Comparison of ENCODE assay signal across 11 cellular contexts in genomic region chr6:136371951-136372350, GRCh38.
"Had no signal": no experiment of that assay in that cellular context is flagged by ENCODE, and none has a peak within 500 bp of the region (broad histone marks: within the 10 kb centered on the region; RNA-seq: fewer than 3 reads in every experiment).

No MANE protein-coding gene starts in this region.

- DNase-seq: activated naive CD4-positive, alpha-beta T cell treated with anti-CD3 and anti-CD28 coated beads, Interleukin-2, amount 50 U/mL, for 16 hours; activated T-cell treated with anti-CD3 and anti-CD28 coated beads, Interleukin-2, amount 50 U/mL, for 1 hour; amniotic stem cell; hypothalamus; midbrain; retina; stimulated activated CD4-positive, alpha-beta T cell treated with anti-CD3 and anti-CD28 coated beads, Interleukin-4, amount 100 ng/mL, for 4 hours; stimulated activated naive CD8-positive, alpha-beta T cell treated with anti-CD3 and anti-CD28 coated beads, Interleukin-15, amount 100 ng/mL, for 72 hours had no signal

- H3K9me3 Mint-ChIP-seq: stimulated activated naive CD8-positive, alpha-beta T cell treated with anti-CD3 and anti-CD28 coated beads, Interleukin-15, amount 100 ng/mL, for 72 hours had no signal

- H3K4me1 ChIP-seq: breast epithelium, gastroesophageal sphincter, vagina had no signal

- H3K27ac ChIP-seq: gastroesophageal sphincter, vagina had no signal

- H3K4me3 Mint-ChIP-seq: stimulated activated naive CD8-positive, alpha-beta T cell treated with anti-CD3 and anti-CD28 coated beads, Interleukin-15, amount 100 ng/mL, for 72 hours had no signal

- H3K36me3 ChIP-seq: breast epithelium, gastroesophageal sphincter, vagina had no signal

- H3K27me3 ChIP-seq: breast epithelium, gastroesophageal sphincter, vagina had no signal

- H3K27ac Mint-ChIP-seq: stimulated activated naive CD8-positive, alpha-beta T cell treated with anti-CD3 and anti-CD28 coated beads, Interleukin-15, amount 100 ng/mL, for 72 hours had no signal

- H3K4me3 ChIP-seq: breast epithelium, gastroesophageal sphincter, vagina had no signal

- H3K4me1 Mint-ChIP-seq: stimulated activated naive CD8-positive, alpha-beta T cell treated with anti-CD3 and anti-CD28 coated beads, Interleukin-15, amount 100 ng/mL, for 72 hours had no signal

- H3K9me3 ChIP-seq: breast epithelium, gastroesophageal sphincter, vagina had no signal
